In the genomic region with DNA sequence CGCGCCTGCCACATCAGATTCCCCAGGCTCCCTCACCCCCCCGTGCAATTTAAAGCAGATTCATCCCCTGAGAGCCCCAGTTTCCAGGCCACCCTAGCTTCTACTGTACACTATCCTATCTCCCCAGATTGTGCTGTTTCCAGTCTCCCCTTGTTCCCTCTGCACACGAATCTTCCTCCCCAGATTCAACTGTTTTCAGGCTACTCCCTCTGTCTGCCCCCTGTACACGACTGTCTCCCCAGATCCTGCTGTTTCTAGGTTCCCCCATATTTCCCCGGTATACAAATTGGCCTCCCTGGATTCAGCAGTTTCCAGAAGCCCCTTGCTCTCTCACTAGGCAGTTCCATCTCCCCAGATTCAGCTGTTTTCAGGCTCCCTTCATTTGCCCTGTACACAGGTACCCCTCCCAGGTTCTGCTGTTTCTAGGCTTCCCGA, we compare ENCODE assay signal across 1 cellular context.
TF ChIP-seq lines count a peak whose summit lies in the region.

No MANE protein-coding gene starts in this region.

TF ChIP-seq in neural cell, 6 proteins besides CTCF, POLR2A, EP300 and RAD21 (continued from another document):
- TF ChIP-seq REST (IDR thresholded peaks at IDR 0.05; ENCODE audit: borderline replicate concordance): peak; percentile 96
- peak; percentile 33 for TF ChIP-seq MXI1 (conservative IDR thresholded peaks at IDR 0.05; ENCODE audit: poor library complexity, severe bottlenecking)
- no peak for TF ChIP-seq TAF1 (IDR thresholded peaks at IDR 0.05; ENCODE audit: low read depth)
